ENCODE assay signal across 1 cellular context in the genomic region with DNA sequence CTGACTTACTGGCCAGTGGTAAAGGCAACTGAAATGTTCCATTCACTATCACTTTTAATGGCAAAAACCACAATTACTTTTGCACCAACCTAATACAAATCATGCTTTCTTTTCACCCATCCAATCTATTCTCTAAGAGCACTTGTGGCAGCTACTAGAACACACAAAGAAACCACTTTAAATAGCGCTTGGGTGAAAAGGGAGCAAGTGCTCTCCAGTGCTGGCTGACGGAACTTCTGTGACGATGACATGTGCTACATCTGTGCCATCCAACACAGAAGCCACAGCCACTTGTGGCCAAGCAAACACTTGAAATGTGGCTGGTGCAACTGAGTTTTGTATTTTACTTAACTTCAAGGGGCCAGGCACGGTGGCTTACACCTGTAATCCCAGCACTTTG.
TF ChIP-seq lines count a peak whose summit lies in the region.

No MANE protein-coding gene starts in this region.

TF ChIP-seq in GM12891, 5 proteins besides CTCF, POLR2A, EP300 and RAD21:
- TF ChIP-seq PAX5 (IDR thresholded peaks at IDR 0.05; ENCODE audit: insufficient read depth, low read length, severe bottlenecking) (no peak), SPI1 (IDR thresholded peaks at IDR 0.05; ENCODE audit: low read depth, low read length) (no peak), POU2F2 (IDR thresholded peaks at IDR 0.05; ENCODE audit: low read depth, low read length) (no peak)
